24 cellular contexts compared by ENCODE assay signal in the genomic region with DNA sequence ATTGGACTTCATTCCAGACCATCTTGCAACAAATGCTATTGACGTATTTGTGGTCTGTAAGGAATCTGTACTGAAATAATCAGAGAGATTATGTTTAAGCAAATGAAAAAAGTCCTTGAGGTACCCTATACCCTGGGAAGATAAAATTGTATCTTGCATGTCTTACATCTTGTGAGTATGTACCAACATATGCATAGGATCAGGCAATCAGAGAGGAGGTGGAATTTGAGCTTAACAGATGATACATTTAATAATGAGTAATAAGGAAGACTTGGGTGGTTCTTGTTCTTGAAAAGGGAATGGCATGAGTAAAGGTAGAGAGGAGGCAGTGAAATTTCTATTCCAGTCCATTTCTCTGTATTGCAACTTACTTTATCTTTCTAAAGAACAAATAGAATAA. TPM values are rescaled to one million over a fixed set of nuclear protein-coding genes. Genes with fewer than 3 reads are reported as not detected.
"Had no signal": no experiment of that assay in that cellular context is flagged by ENCODE, and none has a peak within 500 bp of the region (broad histone marks: within the 10 kb centered on the region; RNA-seq: fewer than 3 reads in every experiment).

No MANE protein-coding gene starts in this region.

- H3K27me3 ChIP-seq: gastroesophageal sphincter, heart left ventricle, tibial artery had no signal

- H3K36me3 Mint-ChIP-seq: brain had no signal

- H3K9me3 ChIP-seq: gastroesophageal sphincter, heart left ventricle, left ventricle myocardium inferior, tibial artery had no signal

- ATAC-seq: activated CD8-positive, alpha-beta T cell treated with anti-CD3 and anti-CD28 coated beads for 36 hours; activated T-cell treated with anti-CD3 and anti-CD28 coated beads, Interleukin-2, amount 50 U/mL, for 4 hours; gastroesophageal sphincter; heart left ventricle; stimulated activated naive CD8-positive, alpha-beta T cell treated with anti-CD3 and anti-CD28 coated beads, Interleukin-15, Interleukin-2, amounts not matched to agents 100 U/mL and 50 U/mL, for 24 hours had no signal

- H3K4me1 Mint-ChIP-seq: neural crest cell had no signal

- H3K4me3 Mint-ChIP-seq: activated CD4-positive, alpha-beta T cell treated with anti-CD3 and anti-CD28 coated beads, Interleukin-2, amount 10 ng/mL, durations not matched to agents 24 days and 14 days; activated CD8-positive, alpha-beta T cell treated with anti-CD3 and anti-CD28 coated beads for 36 hours; activated naive CD4-positive, alpha-beta T cell treated with anti-CD3 and anti-CD28 coated beads for 36 hours; activated T-cell treated with anti-CD3 and anti-CD28 coated beads, Interleukin-2, amount 50 U/mL, for 4 hours; brain; neural crest cell had no signal

- H3K36me3 ChIP-seq: gastroesophageal sphincter, heart left ventricle, left ventricle myocardium inferior, tibial artery had no signal

- H3K27me3 Mint-ChIP-seq: activated CD4-positive, alpha-beta T cell treated with anti-CD3 and anti-CD28 coated beads, Interleukin-2, amount 10 ng/mL, durations not matched to agents 24 days and 14 days; activated CD8-positive, alpha-beta T cell treated with anti-CD3 and anti-CD28 coated beads for 36 hours; brain had no signal

- H3K9me3 Mint-ChIP-seq: activated CD4-positive, alpha-beta T cell treated with anti-CD3 and anti-CD28 coated beads, Interleukin-2, amount 10 ng/mL, durations not matched to agents 24 days and 14 days; activated CD8-positive, alpha-beta T cell treated with anti-CD3 and anti-CD28 coated beads for 36 hours; activated naive CD4-positive, alpha-beta T cell treated with anti-CD3 and anti-CD28 coated beads for 36 hours; activated T-cell treated with anti-CD3 and anti-CD28 coated beads, Interleukin-2, amount 50 U/mL, for 4 hours; brain; neural crest cell had no signal

- DNase-seq: activated CD4-positive, alpha-beta T cell treated with anti-CD3 and anti-CD28 coated beads, Interleukin-2, amount 10 ng/mL, durations not matched to agents 24 days and 14 days; activated CD8-positive, alpha-beta T cell treated with anti-CD3 and anti-CD28 coated beads for 36 hours; activated naive CD4-positive, alpha-beta T cell treated with anti-CD3 and anti-CD28 coated beads for 36 hours; activated T-cell treated with anti-CD3 and anti-CD28 coated beads, Interleukin-2, amount 50 U/mL, for 4 hours; anterior cingulate cortex; cortex of kidney; heart left ventricle; kidney glomerular epithelial cell; left ventricle myocardium inferior; retina; stimulated activated CD4-positive, alpha-beta T cell treated with anti-CD3 and anti-CD28 coated beads, Interleukin-2, amount 100 ng/mL, for 24 hours; stimulated activated naive CD8-positive, alpha-beta T cell treated with anti-CD3 and anti-CD28 coated beads, Interleukin-15, Interleukin-2, amounts not matched to agents 100 U/mL and 50 U/mL, for 24 hours; substantia nigra; T-helper 1 cell; T-helper 9 cell; tibial artery had no signal

- H3K27ac ChIP-seq: gastroesophageal sphincter, heart left ventricle, left ventricle myocardium inferior, tibial artery had no signal

- H3K27ac Mint-ChIP-seq: activated CD4-positive, alpha-beta T cell treated with anti-CD3 and anti-CD28 coated beads, Interleukin-2, amount 10 ng/mL, durations not matched to agents 24 days and 14 days; activated CD8-positive, alpha-beta T cell treated with anti-CD3 and anti-CD28 coated beads for 36 hours; activated naive CD4-positive, alpha-beta T cell treated with anti-CD3 and anti-CD28 coated beads for 36 hours had no signal

- H3K4me3 ChIP-seq: gastroesophageal sphincter, heart left ventricle, left ventricle myocardium inferior, tibial artery had no signal

- FAIRE-seq: endometrium had no signal

RNA-seq across cellular contexts. Expression of a gene that starts 17.6 kb away (rescaled TPM):
- total RNA-seq: activated CD4-positive, alpha-beta T cell treated with anti-CD3 and anti-CD28 coated beads, Interleukin-2, amount 10 ng/mL, durations not matched to agents 24 days and 14 days; activated CD8-positive, alpha-beta T cell treated with anti-CD3 and anti-CD28 coated beads for 36 hours; activated naive CD4-positive, alpha-beta T cell treated with anti-CD3 and anti-CD28 coated beads for 36 hours; activated T-cell treated with anti-CD3 and anti-CD28 coated beads, Interleukin-2, amount 50 U/mL, for 4 hours; fibroblast of lung; gastroesophageal sphincter; heart left ventricle; left ventricle myocardium inferior; neural crest cell; omental fat pad; posterior vena cava; urinary bladder had no signal
- polyA plus RNA-seq: fibroblast of lung, heart left ventricle had no signal
